24 cellular contexts compared by ENCODE assay signal in the genomic region with DNA sequence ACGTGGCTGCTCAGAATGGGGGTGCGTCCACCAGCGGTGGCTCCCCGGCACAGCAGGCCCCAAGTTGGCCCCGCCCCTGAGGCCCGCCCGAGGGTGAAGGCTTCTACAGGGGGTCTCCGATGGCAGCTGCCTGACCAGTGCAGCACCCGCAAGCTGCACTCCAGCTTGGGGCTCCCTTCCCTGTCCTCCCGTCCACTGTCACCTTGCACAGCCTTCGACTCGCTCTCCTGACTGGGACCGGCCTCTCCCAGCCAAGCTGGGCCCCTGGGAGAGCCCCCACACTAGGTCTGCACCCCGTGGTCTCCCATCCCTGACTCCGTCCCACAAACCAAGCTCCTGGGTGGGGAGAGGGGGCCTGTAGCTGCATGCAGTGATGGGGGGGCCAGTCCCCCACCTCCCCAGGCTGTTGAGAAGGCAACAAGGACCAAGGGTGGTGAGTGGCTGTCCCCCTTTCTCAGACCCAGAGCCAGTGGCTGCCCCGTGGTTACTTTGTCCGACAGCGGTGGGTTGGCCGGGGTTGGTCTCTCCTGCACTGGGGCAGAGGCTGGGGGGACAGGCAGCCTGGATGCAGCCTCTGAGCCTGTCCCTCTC.
A peak's percentile ranks its signal among the peaks of the same experiment; 100 is the strongest.
DNase-seq lines count a peak whose midpoint lies in the region; ATAC-seq and TF ChIP-seq lines count a peak whose summit lies in the region.
"Had no signal": no experiment of that assay in that cellular context is flagged by ENCODE, and none has a peak within 500 bp of the region (broad histone marks: within the 10 kb centered on the region; RNA-seq: fewer than 3 reads in every experiment).

No MANE protein-coding gene starts in this region.

- H3K4me1 ChIP-seq in right atrium auricular region (peaks cover 0 to 4% of the 10 kb centered on the region in 2 donors), upper lobe of right lung (no peaks in the 10 kb centered on the region)
- H3K4me1 ChIP-seq: adrenal gland, gastrocnemius medialis, HAP-1 had no signal

- H3K27me3 ChIP-seq in right atrium auricular region (no peaks in the 10 kb centered on the region), dorsolateral prefrontal cortex (peaks cover 0 to 12% (median 0%) of the 10 kb centered on the region in 45 donors), upper lobe of right lung (no peaks in the 10 kb centered on the region)
- H3K27me3 ChIP-seq: adrenal gland, gastrocnemius medialis, thyroid gland had no signal

- H3K36me3 ChIP-seq in right atrium auricular region (no peaks in the 10 kb centered on the region), upper lobe of right lung (no peaks in the 10 kb centered on the region)
- H3K36me3 ChIP-seq: adrenal gland, gastrocnemius medialis, HAP-1, lower lobe of right lung, thyroid gland had no signal

- no peak for TF ChIP-seq CTCF in right atrium auricular region (IDR thresholded peaks at IDR 0.05)
- no peak for TF ChIP-seq CTCF in dorsolateral prefrontal cortex (IDR thresholded peaks at IDR 0.05 in 54 of 56, conservative IDR thresholded peaks at IDR 0.05 in 2 of 56; ENCODE audit: low read depth in 1 of 56, partially characterized antibody in 56 of 56)
- TF ChIP-seq CTCF in natural killer cell (IDR thresholded peaks at IDR 0.05), result no peak
- no peak for TF ChIP-seq CTCF in upper lobe of right lung (IDR thresholded peaks at IDR 0.05)
- no peak for TF ChIP-seq CTCF in omental fat pad (IDR thresholded peaks at IDR 0.05)

- no peak overlapping the region for H3K4me3 ChIP-seq in right atrium auricular region
- H3K4me3 ChIP-seq in dorsolateral prefrontal cortex, result no peak overlapping the region
- H3K4me3 ChIP-seq in upper lobe of right lung, result no peak overlapping the region
- H3K4me3 ChIP-seq: adrenal gland, gastrocnemius medialis, HAP-1, lower lobe of right lung, SK-N-MC, thyroid gland had no signal

- no peak overlapping the region for H3K27ac Mint-ChIP-seq in natural killer cell
- H3K27ac Mint-ChIP-seq: activated CD8-positive, alpha-beta memory T cell treated with anti-CD3 and anti-CD28 coated beads, Interleukin-2, amount 10 ng/mL, durations not matched to agents 7 days and 5 days; activated T-helper 2 cell treated with anti-CD3 and anti-CD28 coated beads, Interferon-gamma antibody, Interleukin-2, Interleukin-4, amounts not matched to agents 10 μg/mL and 5 μg/mL and 100 μg/mL, durations not matched to agents 14 hours and 24 hours and 36 hours had no signal

- H3K9me3 ChIP-seq in right atrium auricular region, result peaks cover 0 to 10% of the 10 kb centered on the region in 2 donors
- H3K9me3 ChIP-seq in upper lobe of right lung, result no peaks in the 10 kb centered on the region
- H3K9me3 ChIP-seq: adrenal gland, gastrocnemius medialis, HAP-1, lower lobe of right lung, thyroid gland had no signal

- H3K36me3 Mint-ChIP-seq in natural killer cell, result no peaks in the 10 kb centered on the region
- H3K36me3 Mint-ChIP-seq: activated CD8-positive, alpha-beta memory T cell treated with anti-CD3 and anti-CD28 coated beads, Interleukin-2, amount 10 ng/mL, durations not matched to agents 7 days and 5 days had no signal

- no peaks in the 10 kb centered on the region for H3K9me3 Mint-ChIP-seq in natural killer cell
- H3K9me3 Mint-ChIP-seq: activated T-helper 2 cell treated with anti-CD3 and anti-CD28 coated beads, Interferon-gamma antibody, Interleukin-2, Interleukin-4, amounts not matched to agents 10 μg/mL and 5 μg/mL and 100 μg/mL, durations not matched to agents 14 hours and 24 hours and 36 hours had no signal

- ATAC-seq in natural killer cell (no peak), upper lobe of right lung (no peak), omental fat pad (ENCODE audit: low FRiP score) (no peak)
- ATAC-seq: activated CD8-positive, alpha-beta memory T cell treated with anti-CD3 and anti-CD28 coated beads, Interleukin-2, amount 10 ng/mL, durations not matched to agents 7 days and 5 days had no signal

- no peaks in the 10 kb centered on the region for H3K4me1 Mint-ChIP-seq in natural killer cell
- H3K4me1 Mint-ChIP-seq: activated CD8-positive, alpha-beta memory T cell treated with anti-CD3 and anti-CD28 coated beads, Interleukin-2, amount 10 ng/mL, durations not matched to agents 7 days and 5 days had no signal

- no peaks in the 10 kb centered on the region for H3K27me3 Mint-ChIP-seq in natural killer cell (ENCODE audit: low read depth in 2 of 2)

- peak; percentile 56 for DNase-seq in cardiac septum (ENCODE audit: low spot score)
- DNase-seq in right atrium auricular region (ENCODE audit: low spot score), result no peak
- peak in 7 of 10 donors; percentile 1 to 38 (median 15) for DNase-seq in dorsolateral prefrontal cortex
- peak; percentile 12 for DNase-seq in natural killer cell
- DNase-seq in upper lobe of right lung, result peak; percentile 48
- no peak for DNase-seq in omental fat pad (ENCODE audit: low spot score)
- no peak for DNase-seq in dedifferentiated amniotic fluid mesenchymal stem cell (ENCODE audit: extremely low spot score)
- DNase-seq: activated CD4-positive, alpha-beta T cell treated with anti-CD3 and anti-CD28 coated beads for 48 hours; activated CD8-positive, alpha-beta memory T cell treated with anti-CD3 and anti-CD28 coated beads, Interleukin-2, amount 10 ng/mL, durations not matched to agents 7 days and 5 days; hypothalamus; NCI-H187 treated with DMSO at 0.1 percent for 48 hours; NCI-H69; stimulated activated CD4-positive, alpha-beta T cell treated with anti-CD3 and anti-CD28 coated beads, Interleukin-12 subunit alpha, Interleukin-12 subunit beta, amount 100 ng/mL, for 4 hours; stimulated activated CD4-positive, alpha-beta T cell treated with anti-CD3 and anti-CD28 coated beads, Interleukin-4, amount 100 ng/mL, for 4 hours; stimulated activated naive CD4-positive, alpha-beta T cell; T-helper 2 cell; thyroid gland had no signal

- intact Hi-C loops in cardiac septum (cut with DNase I) (no loop called here), dorsolateral prefrontal cortex (cut with DNase I) (loop anchor here in 1 of 2 donors (10.0 kb wide), 1 partner anchor 280 kb away; no protein-coding TSS in a partner anchor), natural killer cell (cut with micrococcal nuclease) (no loop called here), upper lobe of right lung (cut with DNase I) (no loop called here)

- H3K4me3 Mint-ChIP-seq in natural killer cell, result no peak overlapping the region
- H3K4me3 Mint-ChIP-seq: activated CD8-positive, alpha-beta memory T cell treated with anti-CD3 and anti-CD28 coated beads, Interleukin-2, amount 10 ng/mL, durations not matched to agents 7 days and 5 days had no signal

- H3K27ac ChIP-seq in right atrium auricular region (no peak overlapping the region), dorsolateral prefrontal cortex (no peak overlapping the region), upper lobe of right lung (no peak overlapping the region)
- H3K27ac ChIP-seq: adrenal gland, gastrocnemius medialis, HL-60, lower lobe of right lung, SK-N-MC, thyroid gland had no signal

Comparison
In these comparisons a context has a peak if more than half of its experiments do, and no peak if none do; other contexts are left out.
1. DNase-seq: peak in cardiac septum (single experiment), dorsolateral prefrontal cortex (7 of 10), natural killer cell (single experiment) and upper lobe of right lung (single experiment); none in right atrium auricular region (single experiment), omental fat pad (single experiment) and dedifferentiated amniotic fluid mesenchymal stem cell (single experiment).